ENCODE assay signal across 10 cellular contexts in genomic region chr1:77413541-77414335, GRCh38.
A peak's percentile ranks its signal among the peaks of the same experiment; 100 is the strongest.
DNase-seq lines count a peak whose midpoint lies in the region; ATAC-seq and TF ChIP-seq lines count a peak whose summit lies in the region.
"Had no signal": no experiment of that assay in that cellular context is flagged by ENCODE, and none has a peak within 500 bp of the region (broad histone marks: within the 10 kb centered on the region; RNA-seq: fewer than 3 reads in every experiment).

No MANE protein-coding gene starts in this region.

- peaks cover 6% of the 10 kb centered on the region for H3K4me1 Mint-ChIP-seq in Caco-2 (ENCODE audit: low read depth, unreplicated experiment)

- 95% methylated on average over 7 of the region's 7 CpGs for WGBS in ectodermal cell, 2 experiments

- H3K4me1 ChIP-seq in ectodermal cell (ENCODE audit: control insufficient read depth, insufficient read depth, low read length): peaks cover 14% of the 10 kb centered on the region
- H3K4me1 ChIP-seq in Caco-2: no peaks in the 10 kb centered on the region

- intact Hi-C loops in Caco-2 (cut with micrococcal nuclease; ENCODE audit: unreplicated experiment): no loop called here

- peak overlapping the region; percentile 2 for H3K27ac ChIP-seq in ectodermal cell (ENCODE audit: insufficient read depth, low read depth, low read length, poor library complexity, severe bottlenecking)

- H3K36me3 Mint-ChIP-seq in Caco-2 (ENCODE audit: insufficient read depth, unreplicated experiment): no peaks in the 10 kb centered on the region

- H3K27me3 Mint-ChIP-seq in Caco-2 (ENCODE audit: insufficient read depth, unreplicated experiment): no peaks in the 10 kb centered on the region

- no peak overlapping the region for H3K4me3 ChIP-seq in ectodermal cell (ENCODE audit: insufficient read depth, low read depth, low read length)
- no peak overlapping the region for H3K4me3 ChIP-seq in Caco-2 (ENCODE audit: low read depth, low read length)

- TF ChIP-seq CTCF in Caco-2 (IDR thresholded peaks at IDR 0.05; ENCODE audit: insufficient read depth in 1 of 2, low read depth in 1 of 2, low read length in 1 of 2, severe bottlenecking in 1 of 2, unreplicated experiment in 1 of 2): no peak

- no peaks in the 10 kb centered on the region for H3K9me3 Mint-ChIP-seq in Caco-2 (ENCODE audit: unreplicated experiment)

- H3K27ac Mint-ChIP-seq in Caco-2 (ENCODE audit: unreplicated experiment): no peak overlapping the region

- BruUV-seq in Caco-2 (replicated peaks; lab: Mats Ljungman, UMichigan): no TSS peak

- H3K4me3 Mint-ChIP-seq in Caco-2 (ENCODE audit: unreplicated experiment): no peak overlapping the region

- no peaks in the 10 kb centered on the region for H3K9me3 ChIP-seq in ectodermal cell (ENCODE audit: control insufficient read depth, low read length)
- no peaks in the 10 kb centered on the region for H3K9me3 ChIP-seq in Caco-2

- H3K36me3 ChIP-seq in ectodermal cell (ENCODE audit: control insufficient read depth, insufficient read depth, low read length) (no peaks in the 10 kb centered on the region), Caco-2 (ENCODE audit: control insufficient read depth, insufficient read depth, low read length) (no peaks in the 10 kb centered on the region)

- DNase-seq in epidermal melanocyte (ENCODE audit: insufficient read length, low spot score) (no peak), T-helper 9 cell (no peak), Caco-2 (no peak)
- no peak for DNase-seq in stimulated activated CD4-positive, alpha-beta T cell treated with anti-CD3 and anti-CD28 coated beads, Interleukin-1b, Interleukin-23, amount 100 ng/mL, for 48 hours
- DNase-seq: left cardiac atrium, SHP77 had no signal

- H3K27me3 ChIP-seq in ectodermal cell (ENCODE audit: control insufficient read depth, insufficient read depth, low read length, poor library complexity, severe bottlenecking) (no peaks in the 10 kb centered on the region), Caco-2 (replicated peaks; ENCODE audit: control insufficient read depth, insufficient read depth, low read length) (no peaks in the 10 kb centered on the region)

- POLR2A ChIA-PET in Caco-2 (lab: Charles Lee): no interaction called here

- peak; percentile 89 for ATAC-seq in GM18517 (IDR thresholded peaks at IDR 0.05; ENCODE audit: unreplicated experiment)
- peak; percentile 82 for ATAC-seq in GM21529 (IDR thresholded peaks at IDR 0.05; ENCODE audit: unreplicated experiment)
- peak; percentile 75 for ATAC-seq in HG03521 (IDR thresholded peaks at IDR 0.05; ENCODE audit: unreplicated experiment)

- CTCF ChIA-PET in Caco-2 (lab: Charles Lee): no interaction called here
